21 cellular contexts compared by ENCODE assay signal in the genomic region with DNA sequence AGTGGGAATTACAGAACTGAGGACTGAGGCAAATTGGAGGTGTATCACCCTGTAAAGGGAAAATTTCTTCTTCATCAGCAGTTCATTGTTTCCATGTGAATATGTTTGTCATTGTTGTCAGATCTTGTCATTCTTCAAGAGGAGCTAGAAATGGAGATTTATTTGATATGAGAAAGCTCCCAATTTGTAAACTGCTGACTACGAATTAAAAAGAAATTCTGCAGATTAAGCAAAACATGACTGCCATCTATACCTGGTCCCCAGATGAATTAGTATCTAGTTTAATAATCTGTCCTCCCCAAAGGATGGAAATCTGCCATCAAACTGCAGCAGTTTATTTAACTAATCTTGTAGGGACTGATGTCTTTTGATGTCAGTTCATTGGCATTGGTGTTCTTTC.
DNase-seq lines count a peak whose midpoint lies in the region; ATAC-seq, FAIRE-seq and TF ChIP-seq lines count a peak whose summit lies in the region.
"Had no signal": no experiment of that assay in that cellular context is flagged by ENCODE, and none has a peak within 500 bp of the region (broad histone marks: within the 10 kb centered on the region; RNA-seq: fewer than 3 reads in every experiment).

No MANE protein-coding gene starts in this region.

- H4K20me1 ChIP-seq in K562 (replicated peaks; ENCODE audit: control insufficient read depth, insufficient read depth, low read length): no peaks in the 10 kb centered on the region
- H4K20me1 ChIP-seq: BLaER1 treated with 17β-estradiol and CSF1 and Interleukin-3, amounts not matched to agents 10 nM and 100 nM had no signal

- no peak overlapping the region for H2AFZ ChIP-seq in K562 (ENCODE audit: low read depth, low read length)

- ATAC-seq in A549: no peak
- ATAC-seq in K562: no peak
- ATAC-seq in GM19455 (IDR thresholded peaks at IDR 0.05; ENCODE audit: unreplicated experiment): no peak
- ATAC-seq: CD8-positive, alpha-beta T cell; GM12878 had no signal

- no TSS peak for BruUV-seq in K562 (replicated peaks; lab: Mats Ljungman, UMichigan)

- TF ChIP-seq EP300 in A549 (IDR thresholded peaks at IDR 0.05) (no peak), K562 (IDR thresholded peaks at IDR 0.05; ENCODE audit: low read length) (no peak)

- in situ Hi-C loops in G401 (cut with HindIII; ENCODE audit: low sequenced_read_pairs) (no loop called here), K562 (cut with MboI) (no loop called here)

- H3K4me1 ChIP-seq in A549 (no peaks in the 10 kb centered on the region), K562 (replicated peaks in 1 of 2; ENCODE audit: control insufficient read depth in 2 of 2, insufficient read depth in 2 of 2, low read length in 2 of 2) (no peaks in the 10 kb centered on the region)
- H3K4me1 ChIP-seq: BLaER1 treated with 17β-estradiol and CSF1 and Interleukin-3, amounts not matched to agents 10 nM and 100 nM had no signal

- no peaks in the 10 kb centered on the region for H3K27me3 ChIP-seq in K562 (ENCODE audit: control insufficient read depth in 2 of 2, insufficient read depth in 2 of 2, low read length in 2 of 2)
- H3K27me3 ChIP-seq: BLaER1 treated with 17β-estradiol and CSF1 and Interleukin-3, amounts not matched to agents 10 nM and 100 nM had no signal

- no peaks in the 10 kb centered on the region for H3K9me3 ChIP-seq in A549
- H3K9me3 ChIP-seq in K562 (replicated peaks; ENCODE audit: control insufficient read depth, insufficient read depth, low read depth, low read length): no peaks in the 10 kb centered on the region
- H3K9me3 ChIP-seq: Caco-2 had no signal

- TF ChIP-seq POLR2A in A549 (IDR thresholded peaks at IDR 0.05; ENCODE audit: low read length): no peak
- TF ChIP-seq POLR2A in K562 (conservative IDR thresholded peaks at IDR 0.05): no peak

- intact Hi-C loops in K562 (cut with micrococcal nuclease): no loop called here

- no peak for TF ChIP-seq RAD21 in A549 (conservative IDR thresholded peaks at IDR 0.05 in 1 of 2, IDR thresholded peaks at IDR 0.05 in 1 of 2)
- no peak for TF ChIP-seq RAD21 in K562 (CRISPR knock-in tag; conservative IDR thresholded peaks at IDR 0.05 in 1 of 2, IDR thresholded peaks at IDR 0.05 in 1 of 2)

- H3K4me2 ChIP-seq in A549 (no peak overlapping the region), K562 (ENCODE audit: insufficient read depth, low read length) (no peak overlapping the region)
- H3K4me2 ChIP-seq: BLaER1 treated with 17β-estradiol and CSF1 and Interleukin-3, amounts not matched to agents 10 nM and 100 nM had no signal

- DNase-seq in A549 (ENCODE audit: low read depth in 1 of 2, low spot score in 1 of 2) (no peak), G401 (ENCODE audit: low spot score) (peak; percentile 48), K562 (ENCODE audit: extremely low read depth in 1 of 4, low spot score in 3 of 4) (no peak), NCI-H1436 treated with DMSO at 0.1 percent for 48 hours (lab: John Stamatoyannopoulos, UW) (no peak), RPMI8226 (no peak)
- DNase-seq: 8988T; AML-193; Caco-2; Calu3; CD4-positive, alpha-beta T cell; CD8-positive, alpha-beta T cell; DMS79 treated with DMSO at 0.1 percent for 48 hours; GDM1 had no signal

- no peak overlapping the region for H3K4me3 ChIP-seq in A549
- no peak overlapping the region for H3K4me3 ChIP-seq in K562
- H3K4me3 ChIP-seq: BLaER1 treated with 17β-estradiol and CSF1 and Interleukin-3, amounts not matched to agents 10 nM and 100 nM; GM12878 had no signal

- no peak for TF ChIP-seq CTCF in A549 (IDR thresholded peaks at IDR 0.05)
- no peak for TF ChIP-seq CTCF in K562 (IDR thresholded peaks at IDR 0.05 in 2 of 3, conservative IDR thresholded peaks at IDR 0.05 in 1 of 3; ENCODE audit: insufficient read depth in 2 of 3, low read depth in 1 of 3, low read length in 3 of 3)

- H3K9me1 ChIP-seq in K562 (ENCODE audit: control insufficient read depth, insufficient read depth, low read length): no peaks in the 10 kb centered on the region

- no peak overlapping the region for H3K9ac ChIP-seq in K562 (ENCODE audit: insufficient read depth in 1 of 2, low read depth in 2 of 2, low read length in 2 of 2)
- H3K9ac ChIP-seq: BLaER1 treated with 17β-estradiol and CSF1 and Interleukin-3, amounts not matched to agents 10 nM and 100 nM had no signal

- FAIRE-seq in A549 (lab: Jason Lieb, UNC) (no peak), K562 (lab: Jason Lieb, UNC) (no peak)
- FAIRE-seq: A204.1, D721Med, GM12878, GM12892, GM18507 had no signal

- no peaks in the 10 kb centered on the region for H3K79me2 ChIP-seq in K562 (ENCODE audit: control insufficient read depth, insufficient read depth, low read length)

- POLR2A ChIA-PET in A549 (lab: Yijun Ruan, JAX) (no interaction called here), K562 (lab: Yijun Ruan, JAX) (no interaction called here)

- CTCF ChIA-PET in A549 (lab: Yijun Ruan, JAX) (interaction anchor here (0.7 kb wide), 1 partner anchor 75 kb away, joined by 3 read pairs; no protein-coding TSS in a partner anchor), K562 (lab: Yijun Ruan, JAX; ENCODE audit: low intra/inter-chr PET ratio) (no interaction called here)

- H3K27ac ChIP-seq in A549 (no peak overlapping the region), K562 (ENCODE audit: extremely low read depth, low read depth, low read length) (no peak overlapping the region)
- H3K27ac ChIP-seq: BLaER1 treated with 17β-estradiol and CSF1 and Interleukin-3, amounts not matched to agents 10 nM and 100 nM; C4-2B had no signal

- 5% methylated on average over 1 of the region's 1 CpG for WGBS in A549 (ENCODE audit: missing lambda C conversion rate)
- WGBS in K562 (ENCODE audit: insufficient coverage, low coverage, missing lambda C conversion rate): 0% methylated on average over 1 of the region's 1 CpG

- no peaks in the 10 kb centered on the region for H3K36me3 ChIP-seq in K562 (ENCODE audit: control insufficient read depth, insufficient read depth, low read length)
- H3K36me3 ChIP-seq: BLaER1 treated with 17β-estradiol and CSF1 and Interleukin-3, amounts not matched to agents 10 nM and 100 nM had no signal

TF ChIP-seq in A549, 52 proteins besides CTCF, POLR2A, EP300 and RAD21:
- TF ChIP-seq MAFK (IDR thresholded peaks at IDR 0.05; ENCODE audit: partially characterized antibody) (peak; percentile 88), PHF8 (IDR thresholded peaks at IDR 0.05; ENCODE audit: borderline replicate concordance, low read depth) (no peak)

TF ChIP-seq in K562, 482 proteins besides CTCF, POLR2A, EP300 and RAD21:
- TF ChIP-seq MAFF (IDR thresholded peaks at IDR 0.05; ENCODE audit: low read length): peak; percentile 49; the same call in 1 of the 2 replicates
- TF ChIP-seq C11orf30 (IDR thresholded peaks at IDR 0.05; ENCODE audit: low read depth): peak; percentile 41; the same call in 1 of the 2 replicates
- peak; percentile 65 for TF ChIP-seq ZNF316 (IDR thresholded peaks at IDR 0.05)
- no peak for TF ChIP-seq RBM22 (IDR thresholded peaks at IDR 0.05; ENCODE audit: low read depth, low read length, poor library complexity, severe bottlenecking)
- 0 out of 2 replicates have a peak, but pooled peaks have one; percentile 9 for TF ChIP-seq MAFG (tag; conservative IDR thresholded peaks at IDR 0.05)

Comparison
In these comparisons a context has a peak if more than half of its experiments do, and no peak if none do; other contexts are left out.
1. Of the 35 proteins assayed by ChIP-seq in both K562 and A549: peak only in K562: none; only in A549: MAFK; in both: none; in neither: 34.